8 cellular contexts compared by ENCODE assay signal in the genomic region with DNA sequence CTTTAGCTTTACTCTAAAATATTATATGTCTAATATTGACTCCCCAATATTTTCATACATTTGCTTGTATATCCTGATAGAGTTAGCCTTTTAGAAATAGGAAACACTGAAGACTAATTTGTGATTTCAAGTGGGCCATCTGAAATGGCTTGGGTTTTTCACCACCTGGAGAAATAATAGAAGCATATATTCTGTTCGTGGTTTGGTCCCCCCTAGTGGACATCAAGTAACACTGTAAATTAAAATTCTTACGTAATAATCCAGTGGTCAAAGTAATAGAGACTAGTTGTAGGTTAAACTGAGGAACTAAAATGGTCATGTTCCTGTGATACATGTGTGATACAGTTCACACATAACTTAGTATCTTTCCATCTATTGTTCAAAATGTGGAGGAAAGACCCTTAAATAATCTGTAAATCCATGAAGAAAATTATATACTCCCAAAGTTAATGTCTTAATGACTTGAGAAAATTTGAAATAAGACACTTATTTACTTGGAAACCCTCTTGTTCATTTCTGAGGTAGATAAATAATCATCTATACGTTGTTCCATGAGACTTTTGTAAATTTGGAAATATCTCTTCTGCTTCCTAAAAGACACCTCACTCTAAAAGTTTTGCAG.
A peak's percentile ranks its signal among the peaks of the same experiment; 100 is the strongest.
DNase-seq lines count a peak whose midpoint lies in the region; TF ChIP-seq lines count a peak whose summit lies in the region.

No MANE protein-coding gene starts in this region.

- no peaks in the 10 kb centered on the region for H3K27me3 ChIP-seq in effector memory CD4-positive, alpha-beta T cell (replicated peaks; ENCODE audit: control insufficient read depth, insufficient read depth, low read length, poor library complexity, severe bottlenecking)

- TF ChIP-seq CTCF in NB4 (IDR thresholded peaks at IDR 0.05; ENCODE audit: low read depth, low read length) (peak; percentile 18), chondrocyte (IDR thresholded peaks at IDR 0.05) (peak; percentile 85), neural crest cell (conservative IDR thresholded peaks at IDR 0.05) (peak; percentile 75)

- DNase-seq in NCI-H446 (lab: John Stamatoyannopoulos, UW): peak; percentile 3 to 45
- no peak for DNase-seq in NCI-H446 treated with DMSO at 0.1 percent for 48 hours (lab: John Stamatoyannopoulos, UW)
- DNase-seq in HCEC 1CT: peak; percentile 34
- peak; percentile 39 for DNase-seq in NB4 (ENCODE audit: low read depth)
- DNase-seq in chondrocyte (ENCODE audit: low spot score): no peak
- DNase-seq in neural crest cell (ENCODE audit: low read depth, low spot score): no peak
- no peak for DNase-seq in effector memory CD4-positive, alpha-beta T cell
- no peak for DNase-seq in DMS79 (lab: John Stamatoyannopoulos, UW)

- peaks cover 18% of the 10 kb centered on the region for H3K27me3 Mint-ChIP-seq in chondrocyte (ENCODE audit: low read depth)
- peaks cover 9% of the 10 kb centered on the region for H3K27me3 Mint-ChIP-seq in neural crest cell (ENCODE audit: low read depth)

- H3K9me3 Mint-ChIP-seq in chondrocyte (ENCODE audit: low read depth) (no peaks in the 10 kb centered on the region), neural crest cell (no peaks in the 10 kb centered on the region)

- H3K4me1 Mint-ChIP-seq in chondrocyte (ENCODE audit: low read depth): no peaks in the 10 kb centered on the region
- no peaks in the 10 kb centered on the region for H3K4me1 Mint-ChIP-seq in neural crest cell

- H3K36me3 Mint-ChIP-seq in chondrocyte (ENCODE audit: low read depth): no peaks in the 10 kb centered on the region
- H3K36me3 Mint-ChIP-seq in neural crest cell (ENCODE audit: low read depth): no peaks in the 10 kb centered on the region

- H3K4me3 ChIP-seq in NB4 (ENCODE audit: low read depth, low read length): no peak overlapping the region
- no peak overlapping the region for H3K4me3 ChIP-seq in effector memory CD4-positive, alpha-beta T cell (ENCODE audit: insufficient read depth, low read depth, low read length, poor library complexity, severe bottlenecking)

- H3K27ac Mint-ChIP-seq in chondrocyte (ENCODE audit: unreplicated experiment) (no peak overlapping the region), neural crest cell (ENCODE audit: unreplicated experiment) (no peak overlapping the region)

- no peaks in the 10 kb centered on the region for H3K4me1 ChIP-seq in effector memory CD4-positive, alpha-beta T cell (ENCODE audit: control insufficient read depth, insufficient read depth, low read length, poor library complexity, severe bottlenecking)

- no peaks in the 10 kb centered on the region for H3K9me3 ChIP-seq in effector memory CD4-positive, alpha-beta T cell (ENCODE audit: control insufficient read depth, low read length)

- no peaks in the 10 kb centered on the region for H3K36me3 ChIP-seq in effector memory CD4-positive, alpha-beta T cell (ENCODE audit: control insufficient read depth, insufficient read depth, low read length)

- H3K4me3 Mint-ChIP-seq in chondrocyte (ENCODE audit: unreplicated experiment) (no peak overlapping the region), neural crest cell (no peak overlapping the region)

- H3K27ac ChIP-seq in effector memory CD4-positive, alpha-beta T cell (ENCODE audit: insufficient read depth, low read length, poor library complexity, severe bottlenecking): no peak overlapping the region

- TF ChIP-seq POLR2A in NB4 (IDR thresholded peaks at IDR 0.05; ENCODE audit: extremely low read depth, insufficient read length): no peak

Comparison
In these comparisons a context has a peak if more than half of its experiments do, and no peak if none do; other contexts are left out.
1. DNase-seq: peak in NCI-H446 (2 of 2), HCEC 1CT (single experiment) and NB4 (single experiment); none in NCI-H446 treated with DMSO at 0.1 percent for 48 hours (single experiment), chondrocyte (single experiment), neural crest cell (single experiment), effector memory CD4-positive, alpha-beta T cell (0 of 3) and DMS79 (single experiment).
2. CTCF ChIP-seq: peak in every context shown above with its lines; median percentile 85 in chondrocyte; 75 in neural crest cell; 18 in NB4.